In genomic region chr7:88314092-88314491, GRCh38 we compare ENCODE assay signal across 20 cellular contexts. TPM values are rescaled to one million over a fixed set of nuclear protein-coding genes. Genes with fewer than 3 reads are reported as not detected.
DNase-seq lines count a peak whose midpoint lies in the region; ATAC-seq, FAIRE-seq and TF ChIP-seq lines count a peak whose summit lies in the region.
"Had no signal": no experiment of that assay in that cellular context is flagged by ENCODE, and none has a peak within 500 bp of the region (broad histone marks: within the 10 kb centered on the region; RNA-seq: fewer than 3 reads in every experiment).

No MANE protein-coding gene starts in this region.

- no peaks in the 10 kb centered on the region for H3K79me2 ChIP-seq in OCI-LY3 (ENCODE audit: low read length)

- peaks cover 50% of the 10 kb centered on the region for H3K4me1 ChIP-seq in OCI-LY3 (ENCODE audit: low read length)
- peaks cover 61% of the 10 kb centered on the region for H3K4me1 ChIP-seq in left ventricle myocardium inferior
- H3K4me1 ChIP-seq in upper lobe of left lung = peaks cover 7 to 19% (median 14%) of the 10 kb centered on the region in 4 donors

- H3K9ac ChIP-seq in OCI-LY3 (ENCODE audit: low read length) = peak overlapping the region; percentile 46; the same call in 1 of the 2 replicates
- H3K9ac ChIP-seq: BLaER1 treated with 17β-estradiol and CSF1 and Interleukin-3, amounts not matched to agents 10 nM and 100 nM; GM23248 had no signal

- intact Hi-C loops in left ventricle myocardium inferior (cut with micrococcal nuclease) = no loop called here

- TF ChIP-seq EP300 in upper lobe of left lung (IDR thresholded peaks at IDR 0.05) = no peak

- H3K36me3 ChIP-seq in OCI-LY3 (replicated peaks; ENCODE audit: low read depth, low read length) (no peaks in the 10 kb centered on the region), left ventricle myocardium inferior (no peaks in the 10 kb centered on the region), upper lobe of left lung (no peaks in the 10 kb centered on the region)
- H3K36me3 ChIP-seq: BLaER1 treated with 17β-estradiol and CSF1 and Interleukin-3, amounts not matched to agents 10 nM and 100 nM had no signal

- DNase-seq in SKM-1 treated with dmso at 0.1 percent for 144 hours (lab: John Stamatoyannopoulos, UW; ENCODE audit: unreplicated experiment) (peak; percentile 20), SKM-1 (lab: John Stamatoyannopoulos, UW; ENCODE audit: unreplicated experiment) (no peak), left ventricle myocardium inferior (no peak), upper lobe of left lung (no peak), H54 (ENCODE audit: insufficient read length, low spot score) (no peak)
- no peak for DNase-seq in activated naive CD4-positive, alpha-beta T cell treated with anti-CD3 and anti-CD28 coated beads, Interleukin-2, amount 50 U/mL, for 16 hours
- DNase-seq: activated CD4-positive, alpha-beta T cell treated with anti-CD3 and anti-CD28 coated beads, Interleukin-2, amount 50 U/mL, for 4 hours; activated gamma-delta T cell treated with Interleukin-2 at 50 U/mL for 16 hours; amygdala; GM23248; NCI-H1105; NCI-H524 had no signal

- ATAC-seq in upper lobe of left lung (ENCODE audit: low FRiP score in 2 of 2) (peak; percentile 28 to 60), GM21717 (IDR thresholded peaks at IDR 0.05; ENCODE audit: unreplicated experiment) (no peak)
- ATAC-seq: K562, Panc1 had no signal

- TF ChIP-seq POLR2A in upper lobe of left lung (IDR thresholded peaks at IDR 0.05) = no peak
- TF ChIP-seq POLR2A in H54 (IDR thresholded peaks at IDR 0.05; ENCODE audit: low read depth, low read length) = no peak

- peak overlapping the region; percentile 78 for H3K27ac ChIP-seq in OCI-LY3 (ENCODE audit: low read length)
- H3K27ac ChIP-seq in left ventricle myocardium inferior (replicated peaks) = peak overlapping the region; percentile 81
- no peak overlapping the region for H3K27ac ChIP-seq in upper lobe of left lung
- H3K27ac ChIP-seq: GM23248, VCaP had no signal

- H2AFZ ChIP-seq in OCI-LY3 (ENCODE audit: low read depth, low read length) = no peak overlapping the region
- H2AFZ ChIP-seq: GM23248 had no signal

- H3K9me3 ChIP-seq in OCI-LY3 (ENCODE audit: insufficient read depth, low read length) (no peaks in the 10 kb centered on the region), left ventricle myocardium inferior (replicated peaks) (no peaks in the 10 kb centered on the region), upper lobe of left lung (no peaks in the 10 kb centered on the region)
- H3K9me3 ChIP-seq: BLaER1 treated with 17β-estradiol and CSF1 and Interleukin-3, amounts not matched to agents 10 nM and 100 nM had no signal

- H3K4me2 ChIP-seq in OCI-LY3 (ENCODE audit: low read length) = peak overlapping the region; percentile 61

- H3K4me3 ChIP-seq in OCI-LY3 (ENCODE audit: low read length) (peak overlapping the region; percentile 34), left ventricle myocardium inferior (no peak overlapping the region), upper lobe of left lung (no peak overlapping the region)
- H3K4me3 ChIP-seq: BLaER1 treated with 17β-estradiol and CSF1 and Interleukin-3, amounts not matched to agents 10 nM and 100 nM; GM23248; K562 had no signal

- 18 to 20% methylated on average over 4 of the region's 4 CpGs for whole genome bisulfite sequencing in upper lobe of left lung, 2 donors

- H3K27me3 ChIP-seq in OCI-LY3 (ENCODE audit: low read depth, low read length) (no peaks in the 10 kb centered on the region), left ventricle myocardium inferior (ENCODE audit: low read depth) (no peaks in the 10 kb centered on the region), upper lobe of left lung (no peaks in the 10 kb centered on the region)
- H3K27me3 ChIP-seq: BLaER1 treated with 17β-estradiol and CSF1 and Interleukin-3, amounts not matched to agents 10 nM and 100 nM had no signal

- no peak for FAIRE-seq in H54 (lab: Jason Lieb, UNC)
- FAIRE-seq: islet of Langerhans, K562 had no signal

- TF ChIP-seq CTCF in OCI-LY3 (IDR thresholded peaks at IDR 0.05; ENCODE audit: low read depth, low read length) = no peak
- no peak for TF ChIP-seq CTCF in left ventricle myocardium inferior (IDR thresholded peaks at IDR 0.05; ENCODE audit: borderline replicate concordance)
- no peak for TF ChIP-seq CTCF in upper lobe of left lung (IDR thresholded peaks at IDR 0.05)

- no peaks in the 10 kb centered on the region for H4K20me1 ChIP-seq in OCI-LY3 (ENCODE audit: insufficient read depth, low read length)
- H4K20me1 ChIP-seq: BLaER1 treated with 17β-estradiol and CSF1 and Interleukin-3, amounts not matched to agents 10 nM and 100 nM had no signal

RNA-seq across cellular contexts. Expression of gene STEAP4, which starts 7.4 kb away (rescaled TPM):
- total RNA-seq in left ventricle myocardium inferior (15.7 TPM), upper lobe of left lung (10 to 100 TPM; 11.5 to 81.8 (median 54.8) TPM)
- total RNA-seq: A172, GM23248 had no signal

Comparison
In these comparisons a context has a peak if more than half of its experiments do, and no peak if none do; other contexts are left out.
1. H3K27ac ChIP-seq: peak in OCI-LY3 (single experiment) and left ventricle myocardium inferior (single experiment); none in upper lobe of left lung (0 of 4).